9 cellular contexts compared by ENCODE assay signal in genomic region chr15:82644967-82645852, GRCh38. TPM values are rescaled to one million over a fixed set of nuclear protein-coding genes. Genes with fewer than 3 reads are reported as not detected.
A peak's percentile ranks its signal among the peaks of the same experiment; 100 is the strongest.
DNase-seq lines count a peak whose midpoint lies in the region; ATAC-seq, FAIRE-seq and TF ChIP-seq lines count a peak whose summit lies in the region.
"Not testable (repeated sequence)": the region's sequence is repeated elsewhere in the genome, so short reads cannot be mapped to it uniquely, and the experiment has no call there.
"Had no signal": no experiment of that assay in that cellular context is flagged by ENCODE, and none has a peak within 500 bp of the region (broad histone marks: within the 10 kb centered on the region; RNA-seq: fewer than 3 reads in every experiment).

No MANE protein-coding gene starts in this region.

- not testable (repeated sequence) for BruUV-seq in K562 (replicated peaks; lab: Mats Ljungman, UMichigan)

- H3K27me3 Mint-ChIP-seq in CD8-positive, alpha-beta memory T cell: peaks cover 39 to 56% of the 10 kb centered on the region in 2 donors
- H3K27me3 Mint-ChIP-seq in IgD-negative memory B cell: peaks cover 34% of the 10 kb centered on the region
- peaks cover 13 to 40% (median 17%) of the 10 kb centered on the region in 3 donors for H3K27me3 Mint-ChIP-seq in immature natural killer cell (ENCODE audit: low read depth in 3 of 3)
- H3K27me3 Mint-ChIP-seq in nephron (ENCODE audit: low read depth): peaks cover 93% of the 10 kb centered on the region
- H3K27me3 Mint-ChIP-seq in osteocyte (ENCODE audit: unreplicated experiment): peaks cover 63% of the 10 kb centered on the region

- H3K4me3 Mint-ChIP-seq in CD8-positive, alpha-beta memory T cell: peak overlapping the region in 6 of 7 donors; percentile 11 to 73 (median 32)
- H3K4me3 Mint-ChIP-seq in IgD-negative memory B cell (peak overlapping the region in 3 of 4 donors; percentile 0 to 41 (median 10)), immature natural killer cell (peak overlapping the region in 4 of 5 donors; percentile 5 to 50 (median 36)), nephron (peak overlapping the region; percentile 28 to 53 (median 50)), osteocyte (ENCODE audit: unreplicated experiment) (peak overlapping the region; percentile 42)

- H3K27ac Mint-ChIP-seq in CD8-positive, alpha-beta memory T cell: peak overlapping the region in 1 of 8 donors; percentile 5
- H3K27ac Mint-ChIP-seq in IgD-negative memory B cell: peak overlapping the region in 1 of 3 donors; percentile 22
- not testable (repeated sequence) for H3K27ac Mint-ChIP-seq in immature natural killer cell; osteocyte (ENCODE audit: unreplicated experiment)
- H3K27ac Mint-ChIP-seq in nephron: peak overlapping the region in 2 of 3 experiments; percentile 82 to 96

- peak; percentile 63 for FAIRE-seq in K562 (lab: Jason Lieb, UNC)

- H3K79me2 ChIP-seq in K562 (ENCODE audit: control insufficient read depth, insufficient read depth, low read length): peaks cover 70% of the 10 kb centered on the region

- TF ChIP-seq RAD21 in K562 (CRISPR knock-in tag; conservative IDR thresholded peaks at IDR 0.05 in 1 of 2, IDR thresholded peaks at IDR 0.05 in 1 of 2): not testable (repeated sequence)

- not testable (repeated sequence) for TF ChIP-seq EP300 in K562 (IDR thresholded peaks at IDR 0.05; ENCODE audit: low read length)

- not testable (repeated sequence) for H3K27me3 ChIP-seq in CD8-positive, alpha-beta memory T cell (ENCODE audit: insufficient read depth, low read length, poor library complexity, severe bottlenecking); K562 (ENCODE audit: control insufficient read depth in 2 of 2, insufficient read depth in 2 of 2, low read length in 2 of 2)

- peak overlapping the region; percentile 29 for H3K27ac ChIP-seq in CD8-positive, alpha-beta memory T cell (ENCODE audit: low read depth, low read length)
- H3K27ac ChIP-seq in K562 (ENCODE audit: extremely low read depth, low read depth, low read length) (peak overlapping the region; percentile 90), substantia nigra (ENCODE audit: low read depth, low read length, poor library complexity, severe bottlenecking) (peak overlapping the region; percentile 59)

- TF ChIP-seq POLR2A in K562 (conservative IDR thresholded peaks at IDR 0.05): not testable (repeated sequence)

- intact Hi-C loops in K562 (cut with micrococcal nuclease): loop anchor here (2.0 to 10.0 kb wide), 2 partner anchors 36 to 160 kb away; partner anchors contain the start of genes FSD2 and WHAMM

- H3K36me3 Mint-ChIP-seq in CD8-positive, alpha-beta memory T cell; IgD-negative memory B cell; immature natural killer cell; nephron (ENCODE audit: low read depth); osteocyte (ENCODE audit: unreplicated experiment): not testable (repeated sequence)

- not testable (repeated sequence) for H4K20me1 ChIP-seq in K562 (replicated peaks; ENCODE audit: control insufficient read depth, insufficient read depth, low read length)

- H3K4me3 ChIP-seq in CD8-positive, alpha-beta memory T cell (ENCODE audit: low read length): not testable (repeated sequence)
- peak overlapping the region; percentile 44 for H3K4me3 ChIP-seq in K562

- not testable (repeated sequence) for DNase-seq in CD8-positive, alpha-beta memory T cell; immature natural killer cell; osteocyte (ENCODE audit: extremely low spot score, unreplicated experiment)
- DNase-seq in K562 (ENCODE audit: extremely low read depth in 1 of 4, low spot score in 3 of 4): peak in 1 of 4 experiments; percentile 50
- peak in 1 of 49 donors; percentile 9 for DNase-seq in substantia nigra (lab: John Stamatoyannopoulos, UW)

- H3K4me1 Mint-ChIP-seq in CD8-positive, alpha-beta memory T cell: peaks cover 3 to 13% (median 12%) of the 10 kb centered on the region in 3 donors
- not testable (repeated sequence) for H3K4me1 Mint-ChIP-seq in IgD-negative memory B cell; immature natural killer cell; nephron; osteocyte (ENCODE audit: unreplicated experiment)

- POLR2A ChIA-PET in CD8-positive, alpha-beta memory T cell (lab: Charles Lee): not testable (repeated sequence)
- POLR2A ChIA-PET in K562 (lab: Yijun Ruan, JAX): interaction anchor here (0.7 to 2.8 kb wide), 9 partner anchors 8 to 159 kb away, joined by 3 to 12 read pairs (median 3); partner anchors contain the start of gene RPS17

- peak overlapping the region; percentile 81 for H2AFZ ChIP-seq in K562 (ENCODE audit: low read depth, low read length)

- CTCF ChIA-PET in CD8-positive, alpha-beta memory T cell (lab: Charles Lee); K562 (lab: Yijun Ruan, JAX; ENCODE audit: low intra/inter-chr PET ratio): not testable (repeated sequence)

- not testable (repeated sequence) for H3K4me1 ChIP-seq in CD8-positive, alpha-beta memory T cell (ENCODE audit: insufficient read depth, low read length)
- H3K4me1 ChIP-seq in K562 (replicated peaks in 1 of 2; ENCODE audit: control insufficient read depth in 2 of 2, insufficient read depth in 2 of 2, low read length in 2 of 2): peaks cover 54 to 58% of the 10 kb centered on the region in 2 experiments

- not testable (repeated sequence) for H3K36me3 ChIP-seq in CD8-positive, alpha-beta memory T cell (ENCODE audit: insufficient read depth, low read length); K562 (ENCODE audit: control insufficient read depth, insufficient read depth, low read length)

- 6% methylated on average over 34 of the region's 34 CpGs for WGBS in K562 (ENCODE audit: insufficient coverage, low coverage, missing lambda C conversion rate)

- not testable (repeated sequence) for H3K9me1 ChIP-seq in K562 (ENCODE audit: control insufficient read depth, insufficient read depth, low read length)

- peak overlapping the region; percentile 83 for H3K4me2 ChIP-seq in K562 (ENCODE audit: insufficient read depth, low read length)

- H3K9me3 ChIP-seq in CD8-positive, alpha-beta memory T cell (ENCODE audit: low read length); K562 (replicated peaks; ENCODE audit: control insufficient read depth, insufficient read depth, low read depth, low read length): not testable (repeated sequence)

- not testable (repeated sequence) for H3K9me3 Mint-ChIP-seq in CD8-positive, alpha-beta memory T cell; IgD-negative memory B cell; immature natural killer cell; nephron; osteocyte (ENCODE audit: unreplicated experiment)

- ATAC-seq in K562: not testable (repeated sequence)

- in situ Hi-C loops in K562 (cut with MboI): not testable (repeated sequence)

- not testable (repeated sequence) for TF ChIP-seq CTCF in K562 (IDR thresholded peaks at IDR 0.05 in 2 of 3, conservative IDR thresholded peaks at IDR 0.05 in 1 of 3; ENCODE audit: insufficient read depth in 2 of 3, low read depth in 1 of 3, low read length in 3 of 3); nephron (IDR thresholded peaks at IDR 0.05; ENCODE audit: unreplicated experiment in 3 of 3); osteocyte (IDR thresholded peaks at IDR 0.05)

- H3K9ac ChIP-seq in K562 (ENCODE audit: insufficient read depth in 1 of 2, low read depth in 2 of 2, low read length in 2 of 2): peak overlapping the region; percentile 74 to 91

TF ChIP-seq in K562, 482 proteins besides CTCF, POLR2A, EP300 and RAD21 (continues in another document):
- TF ChIP-seq DMBX1 (CRISPR knock-in tag; IDR thresholded peaks at IDR 0.05; ENCODE audit: borderline replicate concordance): 0 out of 2 replicates have a peak, but pooled peaks have one; percentile 8
- TF ChIP-seq, protein P1, sequence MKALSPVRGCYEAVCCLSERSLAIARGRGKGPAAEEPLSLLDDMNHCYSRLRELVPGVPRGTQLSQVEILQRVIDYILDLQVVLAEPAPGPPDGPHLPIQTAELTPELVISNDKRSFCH (CRISPR knock-in tag; IDR thresholded peaks at IDR 0.05): not testable (repeated sequence)
- TF ChIP-seq, protein P1 (tag; IDR thresholded peaks at IDR 0.05): peak; percentile 23; the same call in 1 of the 2 replicates
- peak; percentile 40; the same call in 1 of the 2 replicates for TF ChIP-seq JUND (IDR thresholded peaks at IDR 0.05; ENCODE audit: borderline replicate concordance, low read depth, low read length)
- not testable (repeated sequence) for TF ChIP-seq JUND (tag; IDR thresholded peaks at IDR 0.05; ENCODE audit: borderline replicate concordance, low read depth, low read length)
- 0 out of 2 replicates have a peak, but pooled peaks have one; percentile 60 for TF ChIP-seq ZNF589 (CRISPR knock-in tag; IDR thresholded peaks at IDR 0.05; ENCODE audit: low read depth)

RNA-seq across cellular contexts. Expression of gene CPEB1, which starts 2.0 kb away (rescaled TPM):
- under 1 TPM; 0.44 TPM for total RNA-seq in CD8-positive, alpha-beta memory T cell
- polyA plus RNA-seq in CD8-positive, alpha-beta memory T cell: 1.2 TPM
- polyA plus RNA-seq in IgD-negative memory B cell: 0.11 TPM
- total RNA-seq in K562 (2011; cell fraction: chromatin; rRNA removed; ENCODE audit: low replicate concordance): 28.7 and 54.4 TPM in 2 replicates
- 20.5 and 27.2 TPM in 2 replicates for total RNA-seq in K562 (2011; cell fraction: nucleolus; rRNA removed)
- total RNA-seq in K562 (2011; cell fraction: nucleoplasm; rRNA removed): 38.1 and 39.1 TPM in 2 replicates
- 6.3 and 10.9 TPM in 2 replicates for total RNA-seq in K562 (2014; rRNA removed)
- total RNA-seq in K562 (2014; rRNA removed; fragmentation: Illumina TruSeq; extraction: Trizol): 8.9 and 9.7 TPM in 2 replicates
- 10.2 and 10.5 TPM in 2 replicates for total RNA-seq in K562 (2015; rRNA removed; fragmentation: Illumina TruSeq; extraction: Trizol)
- 13.4 and 13.7 TPM in 2 replicates for total RNA-seq in K562 (2021)
- polyA plus RNA-seq in K562 (2011; rRNA removed): 11.3 and 19.7 TPM in 2 replicates
- 8.0 and 10.2 TPM in 2 replicates for polyA plus RNA-seq in K562 (2011; cell fraction: cytosol; rRNA removed)
- polyA plus RNA-seq in K562 (2011; cell fraction: nucleus; rRNA removed): 82.3 and 90.6 TPM in 2 replicates
- 12.4 and 14.5 TPM in 2 replicates for polyA plus RNA-seq in K562 (2012)
- polyA plus RNA-seq in K562 (2014; fragmentation: Illumina TruSeq; extraction: Trizol): 9.1 and 11.0 TPM in 2 replicates
- 1 to 10 TPM; 2.2 to 2.8 TPM for polyA plus RNA-seq in K562 (2014; fragmentation: Nextera tagmentation; extraction: Ambion mirVana)
- polyA plus RNA-seq in K562 (2014; rRNA removed): 8.9 and 9.8 TPM in 2 replicates
- polyA minus RNA-seq in K562 (2011; rRNA and poly(A)+ RNA removed): 21.3 and 24.0 TPM in 2 replicates
- polyA minus RNA-seq in K562 (2011; cell fraction: cytosol; rRNA and poly(A)+ RNA removed): 14.0 and 15.8 TPM in 2 replicates
- polyA minus RNA-seq in K562 (2011; cell fraction: nucleus; rRNA and poly(A)+ RNA removed): 30.6 and 37.4 TPM in 2 replicates
- not detected for polyA plus RNA-seq in immature natural killer cell
- total RNA-seq in osteocyte: 0.13 and 0.65 TPM in 2 replicates
- total RNA-seq: A673; CD4-positive, CD25-positive, alpha-beta regulatory T cell had no signal

Comparison
In these comparisons a context has a peak if more than half of its experiments do, and no peak if none do; other contexts are left out.
1. H3K27ac ChIP-seq: peak in every context shown above with its lines; median percentile 90 in K562; 59 in substantia nigra; 29 in CD8-positive, alpha-beta memory T cell.